ENCODE assay signal across 19 cellular contexts in the genomic region with DNA sequence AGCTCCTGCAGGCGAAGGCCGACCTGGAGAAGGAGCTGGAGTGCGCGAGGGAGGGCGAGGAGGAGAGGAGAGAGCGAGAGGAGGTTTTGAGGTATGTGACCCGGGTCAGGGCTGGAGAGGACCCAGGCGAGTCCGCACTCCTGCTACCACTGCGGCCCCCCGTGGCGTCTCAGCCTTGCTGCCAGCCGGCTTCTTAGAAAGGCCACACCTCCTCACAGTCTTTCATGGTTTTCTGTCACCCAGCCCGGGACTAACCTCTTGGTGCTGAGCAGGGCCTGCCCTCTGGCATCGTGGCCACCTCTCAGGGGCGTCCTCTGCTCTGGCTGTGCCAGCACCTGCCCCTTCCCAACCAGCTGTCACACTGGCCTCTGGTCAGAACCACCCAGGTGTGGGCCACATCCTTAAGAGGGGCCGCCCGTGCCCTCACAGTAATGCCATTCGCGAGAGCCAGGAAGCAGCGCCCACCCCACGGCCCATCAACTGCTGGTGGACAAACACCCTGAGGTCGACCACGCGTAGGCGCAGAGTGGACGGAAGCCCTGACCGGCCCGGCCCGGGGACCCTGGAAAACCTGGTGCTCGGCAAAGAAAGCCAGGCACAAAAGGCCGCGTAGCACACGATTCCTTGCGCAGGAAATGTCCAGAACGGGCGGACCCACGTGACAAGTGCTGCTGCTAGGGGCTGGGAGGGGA. TPM values are rescaled to one million over a fixed set of nuclear protein-coding genes. Genes with fewer than 3 reads are reported as not detected.
A peak's percentile ranks its signal among the peaks of the same experiment; 100 is the strongest.
DNase-seq lines count a peak whose midpoint lies in the region; ATAC-seq and FAIRE-seq lines count a peak whose summit lies in the region.
"Had no signal": no experiment of that assay in that cellular context is flagged by ENCODE, and none has a peak within 500 bp of the region (broad histone marks: within the 10 kb centered on the region; RNA-seq: fewer than 3 reads in every experiment).

No MANE protein-coding gene starts in this region.

- H2BK12ac ChIP-seq in neuronal stem cell (ENCODE audit: low read length), result no peak overlapping the region

- no peak overlapping the region for H3K4me2 ChIP-seq in neuronal stem cell (ENCODE audit: insufficient read depth, low read length, poor library complexity, severe bottlenecking)
- H3K4me2 ChIP-seq: GM23338 had no signal

- no peaks in the 10 kb centered on the region for H3K9me3 Mint-ChIP-seq in activated naive CD4-positive, alpha-beta T cell treated with anti-CD3 and anti-CD28 coated beads, Interleukin-2, amount 50 U/mL, for 72 hours
- H3K9me3 Mint-ChIP-seq: CD4-positive, alpha-beta T cell; GM23338 had no signal

- no peak overlapping the region for H2AK5ac ChIP-seq in neuronal stem cell (ENCODE audit: low read depth, low read length)

- ATAC-seq in activated naive CD4-positive, alpha-beta T cell treated with anti-CD3 and anti-CD28 coated beads, Interleukin-2, amount 50 U/mL, for 72 hours, result no peak
- ATAC-seq: GM23338, K562 had no signal

- H3K4ac ChIP-seq in neuronal stem cell (ENCODE audit: low read length), result no peak overlapping the region

- no peak overlapping the region for H3K27ac Mint-ChIP-seq in activated naive CD4-positive, alpha-beta T cell treated with anti-CD3 and anti-CD28 coated beads, Interleukin-2, amount 50 U/mL, for 72 hours
- H3K27ac Mint-ChIP-seq: CD4-positive, alpha-beta T cell had no signal

- no peaks in the 10 kb centered on the region for H3K79me1 ChIP-seq in neuronal stem cell (ENCODE audit: low read depth, low read length)

- H2BK5ac ChIP-seq in neuronal stem cell (ENCODE audit: low read length), result peak overlapping the region; percentile 60

- H2BK120ac ChIP-seq in neuronal stem cell (ENCODE audit: low read depth, low read length), result no peak overlapping the region

- no CpG with 5 or more reads among the region's 38 CpGs for WGBS in neuronal stem cell (ENCODE audit: extremely low coverage in 2 of 2, insufficient read length in 2 of 2, insufficient replicate concordance in 1 of 2), 2 donors

- H3K4me1 ChIP-seq in neuronal stem cell (ENCODE audit: control insufficient read depth in 2 of 2, insufficient read depth in 1 of 2, low read depth in 1 of 2, low read length in 2 of 2), result no peaks in the 10 kb centered on the region
- H3K4me1 ChIP-seq: BE2C, Caco-2 had no signal

- no peaks in the 10 kb centered on the region for H3K36me3 Mint-ChIP-seq in activated naive CD4-positive, alpha-beta T cell treated with anti-CD3 and anti-CD28 coated beads, Interleukin-2, amount 50 U/mL, for 72 hours

- no peak overlapping the region for H4K91ac ChIP-seq in neuronal stem cell (ENCODE audit: low read depth, low read length, poor library complexity)

- DNase-seq in HTR-8/SVneo (ENCODE audit: insufficient read length, low spot score), result no peak
- DNase-seq in neuronal stem cell (ENCODE audit: low spot score), result no peak
- no peak for DNase-seq in urothelium cell line (ENCODE audit: low spot score)
- no peak for DNase-seq in epidermal melanocyte (ENCODE audit: insufficient read length, low spot score)
- no peak for DNase-seq in activated naive CD4-positive, alpha-beta T cell treated with anti-CD3 and anti-CD28 coated beads, Interleukin-2, amount 50 U/mL, for 72 hours (ENCODE audit: low spot score in 2 of 2)
- no peak for DNase-seq in NOMO-1 treated with DMSO at 0.1 percent for 48 hours (lab: John Stamatoyannopoulos, UW; ENCODE audit: unreplicated experiment)
- DNase-seq: BE2C; Caco-2; CD4-positive, alpha-beta T cell; H7; IMR-90 had no signal

- H3K4me3 ChIP-seq in neuronal stem cell (ENCODE audit: low read length in 2 of 2), result no peak overlapping the region
- H3K4me3 ChIP-seq: GM23338, K562 had no signal

- H3K18ac ChIP-seq in neuronal stem cell (ENCODE audit: low read length), result no peak overlapping the region

- H3K14ac ChIP-seq in neuronal stem cell (ENCODE audit: low read length), result peak overlapping the region; percentile 9

- peak; percentile 49 for FAIRE-seq in HTR-8/SVneo (lab: Jason Lieb, UNC)
- peak; percentile 66 for FAIRE-seq in urothelium cell line (lab: Jason Lieb, UNC)
- FAIRE-seq: D721Med, G401.6, GM12892, GM18507, K562 had no signal

- H3K9ac ChIP-seq in neuronal stem cell (ENCODE audit: low read depth, low read length, poor library complexity), result no peak overlapping the region

- H3K27ac ChIP-seq in cingulate gyrus (ENCODE audit: low read depth, low read length) (peak overlapping the region; percentile 52), neuronal stem cell (replicated peaks; ENCODE audit: low read length) (no peak overlapping the region)
- H3K27ac ChIP-seq: C4-2B had no signal

- no peaks in the 10 kb centered on the region for H3K27me3 ChIP-seq in neuronal stem cell (ENCODE audit: control insufficient read depth in 3 of 3, insufficient read depth in 3 of 3, low read depth in 1 of 3, low read length in 3 of 3)
- H3K27me3 ChIP-seq: BE2C had no signal

- H2AFZ ChIP-seq in neuronal stem cell (ENCODE audit: low read length), result no peak overlapping the region
- H2AFZ ChIP-seq: GM23338 had no signal

- no peak overlapping the region for H4K8ac ChIP-seq in neuronal stem cell (ENCODE audit: low read depth, low read length)

- no peaks in the 10 kb centered on the region for H3K9me3 ChIP-seq in neuronal stem cell (replicated peaks in 1 of 2; ENCODE audit: control insufficient read depth in 2 of 2, insufficient read depth in 1 of 2, low read depth in 1 of 2, low read length in 2 of 2)
- H3K9me3 ChIP-seq: BE2C, Caco-2 had no signal

- H3K36me3 ChIP-seq in neuronal stem cell (replicated peaks in 1 of 2; ENCODE audit: control insufficient read depth in 2 of 2, insufficient read depth in 2 of 2, low read length in 2 of 2), result peaks cover 6 to 62% of the 10 kb centered on the region in 2 donors

- H2BK15ac ChIP-seq in neuronal stem cell (ENCODE audit: low read length), result no peak overlapping the region

- H3K23ac ChIP-seq in neuronal stem cell (ENCODE audit: low read depth, low read length, poor library complexity), result no peak overlapping the region

RNA-seq across cellular contexts. Expression of a gene that starts 34.4 kb away (rescaled TPM):
- 10.4 TPM for polyA plus RNA-seq in neuronal stem cell (2013, experiment 1 of 2)
- 10.3 TPM for polyA plus RNA-seq in neuronal stem cell (2013, experiment 2 of 2)
- 1 to 10 TPM; 7.3 to 9.5 TPM for total RNA-seq in activated naive CD4-positive, alpha-beta T cell treated with anti-CD3 and anti-CD28 coated beads, Interleukin-2, amount 50 U/mL, for 72 hours

RNA-seq across cellular contexts. Expression of a gene that starts 37.9 kb away (rescaled TPM):
- polyA plus RNA-seq in neuronal stem cell (2013, experiment 1 of 2), result 18.7 TPM
- polyA plus RNA-seq in neuronal stem cell (2013, experiment 2 of 2), result 18.1 TPM
- total RNA-seq in activated naive CD4-positive, alpha-beta T cell treated with anti-CD3 and anti-CD28 coated beads, Interleukin-2, amount 50 U/mL, for 72 hours, result 10 to 100 TPM; 26.5 to 37.5 TPM

RNA-seq across cellular contexts. Expression of a gene that starts 38.6 kb away (rescaled TPM):
- 136 TPM for polyA plus RNA-seq in neuronal stem cell (2013, experiment 1 of 2)
- 133 TPM for polyA plus RNA-seq in neuronal stem cell (2013, experiment 2 of 2)
- 10 to 100 TPM; 23.8 to 28.3 TPM for total RNA-seq in activated naive CD4-positive, alpha-beta T cell treated with anti-CD3 and anti-CD28 coated beads, Interleukin-2, amount 50 U/mL, for 72 hours
